Comparison of ENCODE assay signal across 35 cellular contexts in the genomic region with DNA sequence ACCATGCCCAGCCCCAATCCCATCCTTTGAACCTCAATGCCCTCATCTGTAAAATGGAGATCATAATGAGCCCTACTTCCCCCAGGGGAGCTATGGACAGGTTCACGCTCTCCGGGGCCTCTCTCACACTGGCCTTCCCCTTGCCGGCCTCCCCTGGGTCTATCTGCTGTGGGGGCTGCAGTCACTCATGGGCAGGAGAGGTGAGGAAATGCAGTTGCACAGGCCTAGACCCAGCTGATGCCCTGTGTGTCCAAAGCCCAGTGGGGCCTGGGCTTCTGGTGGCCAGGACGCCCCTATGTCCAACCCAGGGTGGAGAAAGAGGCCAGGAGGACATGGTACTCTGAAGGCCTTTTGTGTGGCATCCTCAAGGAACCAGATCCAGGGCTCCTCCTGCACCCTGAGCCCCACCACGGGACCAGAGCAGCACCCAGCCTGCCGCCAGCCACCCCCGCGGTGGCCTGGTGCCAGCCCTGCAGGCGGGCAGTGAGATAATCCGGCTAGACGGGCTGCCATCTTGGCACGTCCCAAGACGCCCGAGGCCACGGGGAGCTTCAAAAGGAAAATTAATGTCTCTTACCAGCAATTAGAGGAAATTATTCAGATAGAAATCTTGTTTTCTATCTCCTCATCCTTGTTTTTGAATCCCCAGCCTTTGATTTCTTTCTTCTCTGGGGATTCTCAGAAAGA. TPM values are rescaled to one million over a fixed set of nuclear protein-coding genes. Genes with fewer than 3 reads are reported as not detected.
DNase-seq lines count a peak whose midpoint lies in the region; ATAC-seq and TF ChIP-seq lines count a peak whose summit lies in the region.
"Had no signal": no experiment of that assay in that cellular context is flagged by ENCODE, and none has a peak within 500 bp of the region (broad histone marks: within the 10 kb centered on the region; RNA-seq: fewer than 3 reads in every experiment).

No MANE protein-coding gene starts in this region.

- intact Hi-C loops in left colon (cut with DNase I, micrococcal nuclease), result no loop called here

- H3K4me3 Mint-ChIP-seq in activated CD8-positive, alpha-beta memory T cell treated with anti-CD3 and anti-CD28 coated beads, Interleukin-2, amount 10 ng/mL, durations not matched to agents 7 days and 5 days, result no peak overlapping the region
- no peak overlapping the region for H3K4me3 Mint-ChIP-seq in mesothelial cell of epicardium
- H3K4me3 Mint-ChIP-seq: B cell, natural killer cell had no signal

- no peak for ATAC-seq in activated CD8-positive, alpha-beta memory T cell treated with anti-CD3 and anti-CD28 coated beads, Interleukin-2, amount 10 ng/mL, durations not matched to agents 7 days and 5 days
- ATAC-seq in GM18873 (IDR thresholded peaks at IDR 0.05; ENCODE audit: low FRiP score, unreplicated experiment) (no peak), left colon (no peak)
- ATAC-seq: natural killer cell, Right ventricle myocardium inferior had no signal

- CTCF ChIA-PET in activated CD8-positive, alpha-beta memory T cell treated with anti-CD3 and anti-CD28 coated beads, Interleukin-2, amount 10 ng/mL, durations not matched to agents 7 days and 5 days (lab: Charles Lee), result interaction anchor here (1.1 kb wide), 1 partner anchor 9 kb away, joined by 3 read pairs; no protein-coding TSS in a partner anchor

- no peaks in the 10 kb centered on the region for H3K9me3 ChIP-seq in SK-N-MC (ENCODE audit: low read depth, low read length)
- H3K9me3 ChIP-seq: upper lobe of left lung had no signal

- H3K27ac ChIP-seq in SK-N-MC, result no peak overlapping the region
- H3K27ac ChIP-seq: dorsolateral prefrontal cortex, upper lobe of left lung, VCaP had no signal

- H3K4me3 ChIP-seq in SK-N-MC, result no peak overlapping the region
- H3K4me3 ChIP-seq: dorsolateral prefrontal cortex, upper lobe of left lung had no signal

- no peaks in the 10 kb centered on the region for H3K27me3 Mint-ChIP-seq in activated CD8-positive, alpha-beta memory T cell treated with anti-CD3 and anti-CD28 coated beads, Interleukin-2, amount 10 ng/mL, durations not matched to agents 7 days and 5 days
- peaks cover 47% of the 10 kb centered on the region for H3K27me3 Mint-ChIP-seq in mesothelial cell of epicardium (ENCODE audit: low read depth)
- H3K27me3 Mint-ChIP-seq: B cell had no signal

- H3K27ac Mint-ChIP-seq in activated CD8-positive, alpha-beta memory T cell treated with anti-CD3 and anti-CD28 coated beads, Interleukin-2, amount 10 ng/mL, durations not matched to agents 7 days and 5 days, result no peak overlapping the region
- peak overlapping the region; percentile 34 for H3K27ac Mint-ChIP-seq in mesothelial cell of epicardium
- H3K27ac Mint-ChIP-seq: B cell, natural killer cell had no signal

- no peaks in the 10 kb centered on the region for H3K4me1 Mint-ChIP-seq in activated CD8-positive, alpha-beta memory T cell treated with anti-CD3 and anti-CD28 coated beads, Interleukin-2, amount 10 ng/mL, durations not matched to agents 7 days and 5 days
- H3K4me1 Mint-ChIP-seq in mesothelial cell of epicardium, result peaks cover 51% of the 10 kb centered on the region
- H3K4me1 Mint-ChIP-seq: B cell had no signal

- no peaks in the 10 kb centered on the region for H3K36me3 ChIP-seq in SK-N-MC (ENCODE audit: insufficient read depth, low read length)
- H3K36me3 ChIP-seq: upper lobe of left lung had no signal

- peak overlapping the region; percentile 41 for H3K9ac ChIP-seq in SK-N-MC (ENCODE audit: insufficient read length)

- no peaks in the 10 kb centered on the region for H3K9me3 Mint-ChIP-seq in activated CD8-positive, alpha-beta memory T cell treated with anti-CD3 and anti-CD28 coated beads, Interleukin-2, amount 10 ng/mL, durations not matched to agents 7 days and 5 days (ENCODE audit: low read depth)
- no peaks in the 10 kb centered on the region for H3K9me3 Mint-ChIP-seq in mesothelial cell of epicardium
- H3K9me3 Mint-ChIP-seq: natural killer cell had no signal

- TF ChIP-seq CTCF in mesothelial cell of epicardium (IDR thresholded peaks at IDR 0.05; ENCODE audit: unreplicated experiment), result no peak

- DNase-seq in activated CD8-positive, alpha-beta memory T cell treated with anti-CD3 and anti-CD28 coated beads for 24 hours, result peak; percentile 44
- no peak for DNase-seq in activated CD8-positive, alpha-beta memory T cell treated with anti-CD3 and anti-CD28 coated beads, Interleukin-2, amount 10 ng/mL, durations not matched to agents 7 days and 5 days
- no peak for DNase-seq in SK-N-MC (ENCODE audit: low read depth, low spot score)
- peak in 1 of 2 experiments; percentile 77 for DNase-seq in mesothelial cell of epicardium (ENCODE audit: low spot score in 2 of 2, unreplicated experiment in 2 of 2)
- no peak for DNase-seq in NCI-H2029 treated with DMSO at 0.1 percent for 48 hours (lab: John Stamatoyannopoulos, UW)
- no peak for DNase-seq in cerebellar nuclear complex (lab: John Stamatoyannopoulos, UW)
- DNase-seq in left colon, result no peak
- DNase-seq: activated CD4-positive, alpha-beta T cell treated with anti-CD3 and anti-CD28 coated beads for 4 hours; activated naive CD4-positive, alpha-beta T cell; activated T-cell treated with anti-CD3 and anti-CD28 coated beads, Interleukin-2, amount 50 U/mL, for 48 hours; central memory CD4-positive, alpha-beta T cell; DMS79; GF-D8; KBM-7; MM.1S; natural killer cell; NCI-H1417; NCI-H2081 treated with DMSO at 0.1 percent for 48 hours; NCI-H226; NCI-H748 treated with DMSO at 0.1 percent for 48 hours; retina; T-helper 9 cell had no signal

- no peaks in the 10 kb centered on the region for H3K36me3 Mint-ChIP-seq in activated CD8-positive, alpha-beta memory T cell treated with anti-CD3 and anti-CD28 coated beads, Interleukin-2, amount 10 ng/mL, durations not matched to agents 7 days and 5 days
- no peaks in the 10 kb centered on the region for H3K36me3 Mint-ChIP-seq in mesothelial cell of epicardium
- H3K36me3 Mint-ChIP-seq: natural killer cell had no signal

RNA-seq across cellular contexts. Expression of a gene that starts 39.0 kb away (rescaled TPM):
- not detected for total RNA-seq in activated CD8-positive, alpha-beta memory T cell treated with anti-CD3 and anti-CD28 coated beads, Interleukin-2, amount 10 ng/mL, durations not matched to agents 7 days and 5 days
- total RNA-seq in mesothelial cell of epicardium (not detected in 3 replicates), left colon (not detected)
- total RNA-seq: A172; activated CD8-positive, alpha-beta memory T cell treated with anti-CD3 and anti-CD28 coated beads for 36 hours; B cell; dorsolateral prefrontal cortex; fibroblast of lung; glomerular endothelial cell; lower leg skin; mononuclear cell; natural killer cell; omental fat pad; Right ventricle myocardium inferior; upper lobe of left lung had no signal
